ENCODE assay signal across 2 cellular contexts in the genomic region with DNA sequence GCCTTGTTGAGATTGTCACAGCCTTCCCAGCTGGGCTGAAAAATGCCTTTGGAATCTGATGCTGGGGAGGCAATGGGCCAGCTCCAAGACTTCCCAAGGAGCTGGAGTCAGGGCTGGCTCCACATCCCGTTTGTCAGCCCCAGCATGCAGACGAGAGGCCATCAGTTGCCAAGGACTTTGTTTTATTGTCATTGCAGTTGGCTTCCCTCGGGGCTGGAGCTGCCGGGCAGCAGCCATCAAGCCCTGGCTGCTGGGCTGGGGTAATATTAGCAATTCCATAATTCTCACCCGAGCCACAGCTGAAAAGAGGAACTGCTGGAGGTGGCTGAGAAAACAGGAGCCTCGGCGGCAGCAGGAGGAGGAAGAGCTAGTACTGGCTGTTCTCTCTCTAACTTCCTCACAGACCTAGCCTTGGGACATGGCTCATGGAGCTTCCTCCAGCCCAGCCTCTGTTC.
TF ChIP-seq lines count a peak whose summit lies in the region.

No MANE protein-coding gene starts in this region.

TF ChIP-seq in SK-N-SH treated with all-trans-retinoic acid at 6 μM for 48 hours, 23 proteins besides CTCF, POLR2A, EP300 and RAD21 (continued from another document):
- TF ChIP-seq, protein P1, sequence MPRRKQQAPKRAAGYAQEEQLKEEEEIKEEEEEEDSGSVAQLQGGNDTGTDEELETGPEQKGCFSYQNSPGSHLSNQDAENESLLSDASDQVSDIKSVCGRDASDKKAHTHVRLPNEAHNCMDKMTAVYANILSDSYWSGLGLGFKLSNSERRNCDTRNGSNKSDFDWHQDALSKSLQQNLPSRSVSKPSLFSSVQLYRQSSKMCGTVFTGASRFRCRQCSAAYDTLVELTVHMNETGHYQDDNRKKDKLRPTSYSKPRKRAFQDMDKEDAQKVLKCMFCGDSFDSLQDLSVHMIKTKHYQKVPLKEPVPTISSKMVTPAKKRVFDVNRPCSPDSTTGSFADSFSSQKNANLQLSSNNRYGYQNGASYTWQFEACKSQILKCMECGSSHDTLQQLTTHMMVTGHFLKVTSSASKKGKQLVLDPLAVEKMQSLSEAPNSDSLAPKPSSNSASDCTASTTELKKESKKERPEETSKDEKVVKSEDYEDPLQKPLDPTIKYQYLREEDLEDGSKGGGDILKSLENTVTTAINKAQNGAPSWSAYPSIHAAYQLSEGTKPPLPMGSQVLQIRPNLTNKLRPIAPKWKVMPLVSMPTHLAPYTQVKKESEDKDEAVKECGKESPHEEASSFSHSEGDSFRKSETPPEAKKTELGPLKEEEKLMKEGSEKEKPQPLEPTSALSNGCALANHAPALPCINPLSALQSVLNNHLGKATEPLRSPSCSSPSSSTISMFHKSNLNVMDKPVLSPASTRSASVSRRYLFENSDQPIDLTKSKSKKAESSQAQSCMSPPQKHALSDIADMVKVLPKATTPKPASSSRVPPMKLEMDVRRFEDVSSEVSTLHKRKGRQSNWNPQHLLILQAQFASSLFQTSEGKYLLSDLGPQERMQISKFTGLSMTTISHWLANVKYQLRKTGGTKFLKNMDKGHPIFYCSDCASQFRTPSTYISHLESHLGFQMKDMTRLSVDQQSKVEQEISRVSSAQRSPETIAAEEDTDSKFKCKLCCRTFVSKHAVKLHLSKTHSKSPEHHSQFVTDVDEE (CRISPR knock-in tag; IDR thresholded peaks at IDR 0.05): no peak
- no peak for TF ChIP-seq GLIS3 (CRISPR knock-in tag; IDR thresholded peaks at IDR 0.05)
- TF ChIP-seq RARB (CRISPR knock-in tag; IDR thresholded peaks at IDR 0.05): no peak
- no peak for TF ChIP-seq OSR1 (CRISPR knock-in tag; IDR thresholded peaks at IDR 0.05)
- no peak for TF ChIP-seq ZNF8 (CRISPR knock-in tag; IDR thresholded peaks at IDR 0.05)
- TF ChIP-seq, protein P2, sequence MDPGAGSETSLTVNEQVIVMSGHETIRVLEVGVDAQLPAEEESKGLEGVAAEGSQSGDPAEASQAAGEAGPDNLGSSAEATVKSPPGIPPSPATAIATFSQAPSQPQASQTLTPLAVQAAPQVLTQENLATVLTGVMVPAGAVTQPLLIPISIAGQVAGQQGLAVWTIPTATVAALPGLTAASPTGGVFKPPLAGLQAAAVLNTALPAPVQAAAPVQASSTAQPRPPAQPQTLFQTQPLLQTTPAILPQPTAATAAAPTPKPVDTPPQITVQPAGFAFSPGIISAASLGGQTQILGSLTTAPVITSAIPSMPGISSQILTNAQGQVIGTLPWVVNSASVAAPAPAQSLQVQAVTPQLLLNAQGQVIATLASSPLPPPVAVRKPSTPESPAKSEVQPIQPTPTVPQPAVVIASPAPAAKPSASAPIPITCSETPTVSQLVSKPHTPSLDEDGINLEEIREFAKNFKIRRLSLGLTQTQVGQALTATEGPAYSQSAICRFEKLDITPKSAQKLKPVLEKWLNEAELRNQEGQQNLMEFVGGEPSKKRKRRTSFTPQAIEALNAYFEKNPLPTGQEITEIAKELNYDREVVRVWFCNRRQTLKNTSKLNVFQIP (CRISPR knock-in tag; IDR thresholded peaks at IDR 0.05; ENCODE audit: borderline replicate concordance, low read depth): no peak
- TF ChIP-seq, protein P3, sequence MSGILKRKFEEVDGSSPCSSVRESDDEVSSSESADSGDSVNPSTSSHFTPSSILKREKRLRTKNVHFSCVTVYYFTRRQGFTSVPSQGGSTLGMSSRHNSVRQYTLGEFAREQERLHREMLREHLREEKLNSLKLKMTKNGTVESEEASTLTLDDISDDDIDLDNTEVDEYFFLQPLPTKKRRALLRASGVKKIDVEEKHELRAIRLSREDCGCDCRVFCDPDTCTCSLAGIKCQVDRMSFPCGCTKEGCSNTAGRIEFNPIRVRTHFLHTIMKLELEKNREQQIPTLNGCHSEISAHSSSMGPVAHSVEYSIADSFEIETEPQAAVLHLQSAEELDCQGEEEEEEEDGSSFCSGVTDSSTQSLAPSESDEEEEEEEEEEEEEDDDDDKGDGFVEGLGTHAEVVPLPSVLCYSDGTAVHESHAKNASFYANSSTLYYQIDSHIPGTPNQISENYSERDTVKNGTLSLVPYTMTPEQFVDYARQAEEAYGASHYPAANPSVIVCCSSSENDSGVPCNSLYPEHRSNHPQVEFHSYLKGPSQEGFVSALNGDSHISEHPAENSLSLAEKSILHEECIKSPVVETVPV (CRISPR knock-in tag; IDR thresholded peaks at IDR 0.05): no peak
- TF ChIP-seq ESRRG (CRISPR knock-in tag; IDR thresholded peaks at IDR 0.05): no peak
- TF ChIP-seq, protein P4, sequence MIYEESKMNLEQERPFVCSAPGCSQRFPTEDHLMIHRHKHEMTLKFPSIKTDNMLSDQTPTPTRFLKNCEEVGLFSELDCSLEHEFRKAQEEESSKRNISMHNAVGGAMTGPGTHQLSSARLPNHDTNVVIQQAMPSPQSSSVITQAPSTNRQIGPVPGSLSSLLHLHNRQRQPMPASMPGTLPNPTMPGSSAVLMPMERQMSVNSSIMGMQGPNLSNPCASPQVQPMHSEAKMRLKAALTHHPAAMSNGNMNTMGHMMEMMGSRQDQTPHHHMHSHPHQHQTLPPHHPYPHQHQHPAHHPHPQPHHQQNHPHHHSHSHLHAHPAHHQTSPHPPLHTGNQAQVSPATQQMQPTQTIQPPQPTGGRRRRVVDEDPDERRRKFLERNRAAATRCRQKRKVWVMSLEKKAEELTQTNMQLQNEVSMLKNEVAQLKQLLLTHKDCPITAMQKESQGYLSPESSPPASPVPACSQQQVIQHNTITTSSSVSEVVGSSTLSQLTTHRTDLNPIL (CRISPR knock-in tag; IDR thresholded peaks at IDR 0.05; ENCODE audit: low read depth): no peak
- TF ChIP-seq BACH2 (CRISPR knock-in tag; IDR thresholded peaks at IDR 0.05; ENCODE audit: borderline replicate concordance): no peak

TF ChIP-seq in SK-N-SH, 30 proteins besides CTCF, POLR2A, EP300 and RAD21 (continued from another document):
- TF ChIP-seq, protein P5, sequence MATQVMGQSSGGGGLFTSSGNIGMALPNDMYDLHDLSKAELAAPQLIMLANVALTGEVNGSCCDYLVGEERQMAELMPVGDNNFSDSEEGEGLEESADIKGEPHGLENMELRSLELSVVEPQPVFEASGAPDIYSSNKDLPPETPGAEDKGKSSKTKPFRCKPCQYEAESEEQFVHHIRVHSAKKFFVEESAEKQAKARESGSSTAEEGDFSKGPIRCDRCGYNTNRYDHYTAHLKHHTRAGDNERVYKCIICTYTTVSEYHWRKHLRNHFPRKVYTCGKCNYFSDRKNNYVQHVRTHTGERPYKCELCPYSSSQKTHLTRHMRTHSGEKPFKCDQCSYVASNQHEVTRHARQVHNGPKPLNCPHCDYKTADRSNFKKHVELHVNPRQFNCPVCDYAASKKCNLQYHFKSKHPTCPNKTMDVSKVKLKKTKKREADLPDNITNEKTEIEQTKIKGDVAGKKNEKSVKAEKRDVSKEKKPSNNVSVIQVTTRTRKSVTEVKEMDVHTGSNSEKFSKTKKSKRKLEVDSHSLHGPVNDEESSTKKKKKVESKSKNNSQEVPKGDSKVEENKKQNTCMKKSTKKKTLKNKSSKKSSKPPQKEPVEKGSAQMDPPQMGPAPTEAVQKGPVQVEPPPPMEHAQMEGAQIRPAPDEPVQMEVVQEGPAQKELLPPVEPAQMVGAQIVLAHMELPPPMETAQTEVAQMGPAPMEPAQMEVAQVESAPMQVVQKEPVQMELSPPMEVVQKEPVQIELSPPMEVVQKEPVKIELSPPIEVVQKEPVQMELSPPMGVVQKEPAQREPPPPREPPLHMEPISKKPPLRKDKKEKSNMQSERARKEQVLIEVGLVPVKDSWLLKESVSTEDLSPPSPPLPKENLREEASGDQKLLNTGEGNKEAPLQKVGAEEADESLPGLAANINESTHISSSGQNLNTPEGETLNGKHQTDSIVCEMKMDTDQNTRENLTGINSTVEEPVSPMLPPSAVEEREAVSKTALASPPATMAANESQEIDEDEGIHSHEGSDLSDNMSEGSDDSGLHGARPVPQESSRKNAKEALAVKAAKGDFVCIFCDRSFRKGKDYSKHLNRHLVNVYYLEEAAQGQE (IDR thresholded peaks at IDR 0.05; ENCODE audit: low read depth, low read length): no peak
- TF ChIP-seq FOXM1 (IDR thresholded peaks at IDR 0.05; ENCODE audit: low read depth) (no peak), POLR2AphosphoS5 (IDR thresholded peaks at IDR 0.05; ENCODE audit: low read depth, low read length) (no peak), JUND (IDR thresholded peaks at IDR 0.05) (no peak), RXRA (IDR thresholded peaks at IDR 0.05; ENCODE audit: borderline replicate concordance, low read depth) (no peak), MXI1 (IDR thresholded peaks at IDR 0.05; ENCODE audit: low read depth, low read length) (no peak)
- TF ChIP-seq, protein P6, sequence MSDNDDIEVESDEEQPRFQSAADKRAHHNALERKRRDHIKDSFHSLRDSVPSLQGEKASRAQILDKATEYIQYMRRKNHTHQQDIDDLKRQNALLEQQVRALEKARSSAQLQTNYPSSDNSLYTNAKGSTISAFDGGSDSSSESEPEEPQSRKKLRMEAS (IDR thresholded peaks at IDR 0.05; ENCODE audit: low read depth): no peak
- TF ChIP-seq, protein P7, sequence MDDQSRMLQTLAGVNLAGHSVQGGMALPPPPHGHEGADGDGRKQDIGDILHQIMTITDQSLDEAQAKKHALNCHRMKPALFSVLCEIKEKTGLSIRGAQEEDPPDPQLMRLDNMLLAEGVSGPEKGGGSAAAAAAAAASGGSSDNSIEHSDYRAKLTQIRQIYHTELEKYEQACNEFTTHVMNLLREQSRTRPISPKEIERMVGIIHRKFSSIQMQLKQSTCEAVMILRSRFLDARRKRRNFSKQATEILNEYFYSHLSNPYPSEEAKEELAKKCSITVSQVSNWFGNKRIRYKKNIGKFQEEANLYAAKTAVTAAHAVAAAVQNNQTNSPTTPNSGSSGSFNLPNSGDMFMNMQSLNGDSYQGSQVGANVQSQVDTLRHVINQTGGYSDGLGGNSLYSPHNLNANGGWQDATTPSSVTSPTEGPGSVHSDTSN (IDR thresholded peaks at IDR 0.05): no peak
- TF ChIP-seq, protein P8, sequence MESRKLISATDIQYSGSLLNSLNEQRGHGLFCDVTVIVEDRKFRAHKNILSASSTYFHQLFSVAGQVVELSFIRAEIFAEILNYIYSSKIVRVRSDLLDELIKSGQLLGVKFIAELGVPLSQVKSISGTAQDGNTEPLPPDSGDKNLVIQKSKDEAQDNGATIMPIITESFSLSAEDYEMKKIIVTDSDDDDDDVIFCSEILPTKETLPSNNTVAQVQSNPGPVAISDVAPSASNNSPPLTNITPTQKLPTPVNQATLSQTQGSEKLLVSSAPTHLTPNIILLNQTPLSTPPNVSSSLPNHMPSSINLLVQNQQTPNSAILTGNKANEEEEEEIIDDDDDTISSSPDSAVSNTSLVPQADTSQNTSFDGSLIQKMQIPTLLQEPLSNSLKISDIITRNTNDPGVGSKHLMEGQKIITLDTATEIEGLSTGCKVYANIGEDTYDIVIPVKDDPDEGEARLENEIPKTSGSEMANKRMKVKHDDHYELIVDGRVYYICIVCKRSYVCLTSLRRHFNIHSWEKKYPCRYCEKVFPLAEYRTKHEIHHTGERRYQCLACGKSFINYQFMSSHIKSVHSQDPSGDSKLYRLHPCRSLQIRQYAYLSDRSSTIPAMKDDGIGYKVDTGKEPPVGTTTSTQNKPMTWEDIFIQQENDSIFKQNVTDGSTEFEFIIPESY (IDR thresholded peaks at IDR 0.05; ENCODE audit: borderline replicate concordance, low read depth): no peak
- TF ChIP-seq, protein P9, sequence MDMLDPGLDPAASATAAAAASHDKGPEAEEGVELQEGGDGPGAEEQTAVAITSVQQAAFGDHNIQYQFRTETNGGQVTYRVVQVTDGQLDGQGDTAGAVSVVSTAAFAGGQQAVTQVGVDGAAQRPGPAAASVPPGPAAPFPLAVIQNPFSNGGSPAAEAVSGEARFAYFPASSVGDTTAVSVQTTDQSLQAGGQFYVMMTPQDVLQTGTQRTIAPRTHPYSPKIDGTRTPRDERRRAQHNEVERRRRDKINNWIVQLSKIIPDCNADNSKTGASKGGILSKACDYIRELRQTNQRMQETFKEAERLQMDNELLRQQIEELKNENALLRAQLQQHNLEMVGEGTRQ (IDR thresholded peaks at IDR 0.05; ENCODE audit: borderline replicate concordance, low read depth, low read length): no peak
- TF ChIP-seq, protein P10, sequence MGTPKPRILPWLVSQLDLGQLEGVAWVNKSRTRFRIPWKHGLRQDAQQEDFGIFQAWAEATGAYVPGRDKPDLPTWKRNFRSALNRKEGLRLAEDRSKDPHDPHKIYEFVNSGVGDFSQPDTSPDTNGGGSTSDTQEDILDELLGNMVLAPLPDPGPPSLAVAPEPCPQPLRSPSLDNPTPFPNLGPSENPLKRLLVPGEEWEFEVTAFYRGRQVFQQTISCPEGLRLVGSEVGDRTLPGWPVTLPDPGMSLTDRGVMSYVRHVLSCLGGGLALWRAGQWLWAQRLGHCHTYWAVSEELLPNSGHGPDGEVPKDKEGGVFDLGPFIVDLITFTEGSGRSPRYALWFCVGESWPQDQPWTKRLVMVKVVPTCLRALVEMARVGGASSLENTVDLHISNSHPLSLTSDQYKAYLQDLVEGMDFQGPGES (IDR thresholded peaks at IDR 0.05; ENCODE audit: low read depth, low read length): no peak
